Comparison of ENCODE assay signal across 18 cellular contexts in the genomic region with DNA sequence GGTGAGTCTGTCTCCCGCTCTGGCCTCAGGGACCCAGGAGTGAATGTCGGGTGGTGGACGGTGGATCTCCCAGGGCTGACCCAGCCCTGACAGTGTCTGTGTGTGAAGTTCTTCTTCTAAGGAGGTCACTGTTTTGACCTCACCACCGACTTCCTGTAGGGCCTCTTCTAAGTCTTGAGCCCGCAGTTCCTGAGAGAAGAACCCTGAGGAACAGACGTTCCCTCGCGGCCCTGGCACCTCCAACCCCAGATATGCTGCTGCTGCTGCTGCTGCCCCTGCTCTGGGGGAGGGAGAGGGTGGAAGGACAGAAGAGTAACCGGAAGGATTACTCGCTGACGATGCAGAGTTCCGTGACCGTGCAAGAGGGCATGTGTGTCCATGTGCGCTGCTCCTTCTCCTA. TPM values are rescaled to one million over a fixed set of nuclear protein-coding genes. Genes with fewer than 3 reads are reported as not detected.
DNase-seq lines count a peak whose midpoint lies in the region; ATAC-seq and TF ChIP-seq lines count a peak whose summit lies in the region.
"Had no signal": no experiment of that assay in that cellular context is flagged by ENCODE, and none has a peak within 500 bp of the region (broad histone marks: within the 10 kb centered on the region; RNA-seq: fewer than 3 reads in every experiment).

A gene (plus strand): TSS at position 183 of the 400 bp plus-strand sequence. CDS start 69 bp downstream, at position 252.

- no peaks in the 10 kb centered on the region for H3K36me3 Mint-ChIP-seq in neural progenitor cell
- no peaks in the 10 kb centered on the region for H3K36me3 Mint-ChIP-seq in CD8-positive, alpha-beta T cell

- no peak within 1 kb of the TSS for H3K4ac ChIP-seq in neuronal stem cell (ENCODE audit: low read length)

- no CpG with 5 or more reads among the region's 14 CpGs for WGBS in neuronal stem cell (ENCODE audit: extremely low coverage in 2 of 2, insufficient read length in 2 of 2, insufficient replicate concordance in 1 of 2), 2 donors

- peak within 1 kb of the TSS; percentile 62 for H3K18ac ChIP-seq in neuronal stem cell (ENCODE audit: low read length)

- no peaks in the 10 kb centered on the region for H3K9me3 ChIP-seq in BLaER1 treated with 17β-estradiol and CSF1 and Interleukin-3, amounts not matched to agents 10 nM and 100 nM (replicated peaks in 1 of 11)
- H3K9me3 ChIP-seq in neuronal stem cell (replicated peaks in 1 of 2; ENCODE audit: control insufficient read depth in 2 of 2, insufficient read depth in 1 of 2, low read depth in 1 of 2, low read length in 2 of 2) (no peaks in the 10 kb centered on the region), neural progenitor cell (ENCODE audit: low read depth) (no peaks in the 10 kb centered on the region)
- H3K9me3 ChIP-seq in CD8-positive, alpha-beta T cell (ENCODE audit: low read length): no peaks in the 10 kb centered on the region

- no peaks in the 10 kb centered on the region for H3F3A ChIP-seq in neural progenitor cell (ENCODE audit: low read depth)

- POLR2A ChIA-PET in CD8-positive, alpha-beta T cell (lab: Charles Lee): no interaction called here

- ATAC-seq in left cardiac atrium (peak in 1 of 2 donors; percentile 55), HG02840 (IDR thresholded peaks at IDR 0.05; ENCODE audit: low FRiP score, unreplicated experiment) (no peak)
- ATAC-seq in CD8-positive, alpha-beta T cell: no peak
- ATAC-seq: HCT116 had no signal

- H3K4me1 ChIP-seq in BLaER1 treated with 17β-estradiol and CSF1 and Interleukin-3, amounts not matched to agents 10 nM and 100 nM: peaks cover 55 to 100% (median 74%) of the 10 kb centered on the region in 10 experiments
- H3K4me1 ChIP-seq in neuronal stem cell (ENCODE audit: control insufficient read depth in 2 of 2, insufficient read depth in 1 of 2, low read depth in 1 of 2, low read length in 2 of 2) (no peaks in the 10 kb centered on the region), neural progenitor cell (peaks cover 4% of the 10 kb centered on the region)
- H3K4me1 ChIP-seq in CD8-positive, alpha-beta T cell (ENCODE audit: insufficient read depth, low read length): peaks cover 12% of the 10 kb centered on the region

- H3K4me3 Mint-ChIP-seq in neural progenitor cell: no peak within 1 kb of the TSS
- H3K4me3 Mint-ChIP-seq in CD8-positive, alpha-beta T cell: no peak within 1 kb of the TSS
- H3K4me3 Mint-ChIP-seq: B cell had no signal

- no peaks in the 10 kb centered on the region for H4K20me1 ChIP-seq in BLaER1 treated with 17β-estradiol and CSF1 and Interleukin-3, amounts not matched to agents 10 nM and 100 nM
- H4K20me1 ChIP-seq in neural progenitor cell (ENCODE audit: low read depth): no peaks in the 10 kb centered on the region

- no peaks in the 10 kb centered on the region for H3K79me1 ChIP-seq in neuronal stem cell (ENCODE audit: low read depth, low read length)

- no peak within 1 kb of the TSS for H2BK15ac ChIP-seq in neuronal stem cell (ENCODE audit: low read length)

- no peak within 1 kb of the TSS for H3K23ac ChIP-seq in neuronal stem cell (ENCODE audit: low read depth, low read length, poor library complexity)

- H2BK12ac ChIP-seq in neuronal stem cell (ENCODE audit: low read length): no peak within 1 kb of the TSS

- H3K27me3 ChIP-seq in BLaER1 treated with 17β-estradiol and CSF1 and Interleukin-3, amounts not matched to agents 10 nM and 100 nM: no peaks in the 10 kb centered on the region
- H3K27me3 ChIP-seq in neuronal stem cell (ENCODE audit: control insufficient read depth in 3 of 3, insufficient read depth in 3 of 3, low read depth in 1 of 3, low read length in 3 of 3): peaks cover 0 to 30% (median 0%) of the 10 kb centered on the region in 3 experiments
- no peaks in the 10 kb centered on the region for H3K27me3 ChIP-seq in neural progenitor cell
- no peaks in the 10 kb centered on the region for H3K27me3 ChIP-seq in CD8-positive, alpha-beta T cell (ENCODE audit: insufficient read depth, low read length)

- H3K4me1 Mint-ChIP-seq in neural progenitor cell: peaks cover 22% of the 10 kb centered on the region
- peaks cover 13% of the 10 kb centered on the region for H3K4me1 Mint-ChIP-seq in CD8-positive, alpha-beta T cell (ENCODE audit: low read depth)

- intact Hi-C loops in left cardiac atrium (cut with DNase I): no loop called here
- intact Hi-C loops in CD8-positive, alpha-beta T cell (cut with DNase I, micrococcal nuclease): no loop called here

- no peaks in the 10 kb centered on the region for H3K79me2 ChIP-seq in neural progenitor cell (ENCODE audit: low read depth)

- no peak within 1 kb of the TSS for H2BK5ac ChIP-seq in neuronal stem cell (ENCODE audit: low read length)

- peak within 1 kb of the TSS; percentile 46 to 99 (median 94) for H3K4me2 ChIP-seq in BLaER1 treated with 17β-estradiol and CSF1 and Interleukin-3, amounts not matched to agents 10 nM and 100 nM
- H3K4me2 ChIP-seq in neuronal stem cell (ENCODE audit: insufficient read depth, low read length, poor library complexity, severe bottlenecking): no peak within 1 kb of the TSS
- H3K4me2 ChIP-seq in neural progenitor cell: no peak within 1 kb of the TSS

- H3K27ac ChIP-seq in BLaER1 treated with 17β-estradiol and CSF1 and Interleukin-3, amounts not matched to agents 10 nM and 100 nM: peak within 1 kb of the TSS in 6 of 11 experiments; percentile 10 to 75 (median 50); a peak in 10 of 22 replicates
- no peak within 1 kb of the TSS for H3K27ac ChIP-seq in neuronal stem cell (replicated peaks; ENCODE audit: low read length)
- H3K27ac ChIP-seq in neural progenitor cell: no peak within 1 kb of the TSS
- no peak within 1 kb of the TSS for H3K27ac ChIP-seq in CD8-positive, alpha-beta T cell (ENCODE audit: low read depth, low read length)

- peak within 1 kb of the TSS in 6 of 11 experiments; percentile 7 to 81 (median 32); a peak in 8 of 22 replicates for H3K9ac ChIP-seq in BLaER1 treated with 17β-estradiol and CSF1 and Interleukin-3, amounts not matched to agents 10 nM and 100 nM
- H3K9ac ChIP-seq in neuronal stem cell (ENCODE audit: low read depth, low read length, poor library complexity) (no peak within 1 kb of the TSS), neural progenitor cell (no peak within 1 kb of the TSS)

- peak within 1 kb of the TSS; percentile 66 for H2AK5ac ChIP-seq in neuronal stem cell (ENCODE audit: low read depth, low read length)

- H3K4me3 ChIP-seq in BLaER1 treated with 17β-estradiol and CSF1 and Interleukin-3, amounts not matched to agents 10 nM and 100 nM: peak within 1 kb of the TSS in 3 of 10 experiments; percentile 24 to 54 (median 47); a peak in 7 of 20 replicates
- no peak within 1 kb of the TSS for H3K4me3 ChIP-seq in neuronal stem cell (ENCODE audit: low read length in 2 of 2)
- no peak within 1 kb of the TSS for H3K4me3 ChIP-seq in neural progenitor cell
- no peak within 1 kb of the TSS for H3K4me3 ChIP-seq in CD8-positive, alpha-beta T cell (ENCODE audit: low read depth, low read length)

- H2AFZ ChIP-seq in neuronal stem cell (ENCODE audit: low read length) (no peak within 1 kb of the TSS), neural progenitor cell (replicated peaks) (no peak within 1 kb of the TSS)

- H3K27me3 Mint-ChIP-seq in neural progenitor cell (ENCODE audit: insufficient read depth, low read depth): peaks cover 4% of the 10 kb centered on the region
- H3K27me3 Mint-ChIP-seq in CD8-positive, alpha-beta T cell (ENCODE audit: low read depth): no peaks in the 10 kb centered on the region

- peak; percentile 11 for DNase-seq in NOMO-1 treated with dmso at 0.1 percent for 144 hours (lab: John Stamatoyannopoulos, UW; ENCODE audit: unreplicated experiment)
- peak; percentile 58 for DNase-seq in left cardiac atrium
- DNase-seq in neuronal stem cell (ENCODE audit: low spot score): no peak
- no peak for DNase-seq in germinal center (ENCODE audit: low spot score)
- no peak for DNase-seq in neural progenitor cell (ENCODE audit: low spot score)
- no peak for DNase-seq in CD8-positive, alpha-beta T cell
- DNase-seq: DND-41; NCI-H2029; NCI-H69; stimulated activated CD8-positive, alpha-beta memory T cell treated with anti-CD3 and anti-CD28 coated beads, Interleukin-4, amount 100 ng/mL, for 48 hours had no signal

- H3K9me3 Mint-ChIP-seq in neural progenitor cell: no peaks in the 10 kb centered on the region
- H3K9me3 Mint-ChIP-seq in CD8-positive, alpha-beta T cell: no peaks in the 10 kb centered on the region

- H4K91ac ChIP-seq in neuronal stem cell (ENCODE audit: low read depth, low read length, poor library complexity): no peak within 1 kb of the TSS

- CTCF ChIA-PET in CD8-positive, alpha-beta T cell (lab: Charles Lee): interaction anchor here (1.8 kb wide), 1 partner anchor 17 kb away, joined by 6 read pairs; no protein-coding TSS in a partner anchor

- no peak within 1 kb of the TSS for H3K27ac Mint-ChIP-seq in neural progenitor cell
- no peak within 1 kb of the TSS for H3K27ac Mint-ChIP-seq in CD8-positive, alpha-beta T cell
- H3K27ac Mint-ChIP-seq: B cell had no signal

- H3K36me3 ChIP-seq in BLaER1 treated with 17β-estradiol and CSF1 and Interleukin-3, amounts not matched to agents 10 nM and 100 nM: peaks cover 0 to 19% (median 0%) of the 10 kb centered on the region in 11 experiments; a peak in 9 of 22 replicates
- H3K36me3 ChIP-seq in neuronal stem cell (replicated peaks in 1 of 2; ENCODE audit: control insufficient read depth in 2 of 2, insufficient read depth in 2 of 2, low read length in 2 of 2): no peaks in the 10 kb centered on the region
- no peaks in the 10 kb centered on the region for H3K36me3 ChIP-seq in neural progenitor cell
- H3K36me3 ChIP-seq in CD8-positive, alpha-beta T cell (ENCODE audit: insufficient read depth, low read length): no peaks in the 10 kb centered on the region

- TF ChIP-seq CTCF in neural progenitor cell (IDR thresholded peaks at IDR 0.05): no peak
- TF ChIP-seq CTCF in CD8-positive, alpha-beta T cell (IDR thresholded peaks at IDR 0.05): no peak

- H2BK120ac ChIP-seq in neuronal stem cell (ENCODE audit: low read depth, low read length): no peak within 1 kb of the TSS

- H4K8ac ChIP-seq in neuronal stem cell (ENCODE audit: low read depth, low read length): no peak within 1 kb of the TSS

- H3K14ac ChIP-seq in neuronal stem cell (ENCODE audit: low read length): peak within 1 kb of the TSS; percentile 6

RNA-seq across cellular contexts. Expression of the gene that starts here (rescaled TPM):
- total RNA-seq in left cardiac atrium (1 to 10 TPM; 1.6 to 2.2 TPM), neural progenitor cell (ENCODE audit: low replicate concordance) (not detected in 2 replicates)
- polyA plus RNA-seq in neuronal stem cell (2013, experiment 1 of 2): not detected
- not detected for polyA plus RNA-seq in neuronal stem cell (2013, experiment 2 of 2)
- not detected for total RNA-seq in CD8-positive, alpha-beta T cell
- total RNA-seq: B cell, bronchial epithelial cell, endothelial cell of umbilical vein, lower leg skin, osteoblast had no signal
- polyA plus RNA-seq: endothelial cell of umbilical vein had no signal

Comparison
In these comparisons a context has a peak if more than half of its experiments do, and no peak if none do; other contexts are left out.
1. H3K27ac ChIP-seq: peak in BLaER1 treated with 17β-estradiol and CSF1 and Interleukin-3, amounts not matched to agents 10 nM and 100 nM (6 of 11); none in neuronal stem cell (single experiment), neural progenitor cell (single experiment) and CD8-positive, alpha-beta T cell (single experiment).
2. H3K4me2 ChIP-seq: peak in BLaER1 treated with 17β-estradiol and CSF1 and Interleukin-3, amounts not matched to agents 10 nM and 100 nM (11 of 11); none in neuronal stem cell (single experiment) and neural progenitor cell (single experiment).
3. H3K9ac ChIP-seq: peak in BLaER1 treated with 17β-estradiol and CSF1 and Interleukin-3, amounts not matched to agents 10 nM and 100 nM (6 of 11); none in neuronal stem cell (single experiment) and neural progenitor cell (single experiment).
4. DNase-seq: peak in NOMO-1 treated with dmso at 0.1 percent for 144 hours (single experiment) and left cardiac atrium (single experiment); none in neuronal stem cell (single experiment), germinal center (single experiment), neural progenitor cell (single experiment) and CD8-positive, alpha-beta T cell (0 of 7).